Comparison of ENCODE assay signal across 17 cellular contexts in the genomic region with DNA sequence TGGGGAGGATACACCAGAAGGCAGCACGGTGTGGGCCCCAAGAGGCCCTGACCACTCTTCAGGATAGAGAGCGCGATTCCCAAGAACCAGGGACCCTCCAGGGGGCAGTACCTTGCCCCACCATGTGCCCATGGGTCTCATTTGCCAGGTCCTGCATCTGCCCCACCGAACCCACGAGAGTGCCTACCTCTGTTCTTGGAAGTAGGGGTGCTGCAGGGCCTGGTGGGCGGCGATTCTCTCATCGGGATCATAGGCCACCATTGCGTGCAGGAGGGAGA.
DNase-seq lines count a peak whose midpoint lies in the region; ATAC-seq and TF ChIP-seq lines count a peak whose summit lies in the region.
"Had no signal": no experiment of that assay in that cellular context is flagged by ENCODE, and none has a peak within 500 bp of the region (broad histone marks: within the 10 kb centered on the region; RNA-seq: fewer than 3 reads in every experiment).

No MANE protein-coding gene starts in this region.

- H4K20me1 ChIP-seq in osteoblast (ENCODE audit: insufficient read depth, low read length): peaks cover 37% of the 10 kb centered on the region
- H4K20me1 ChIP-seq: BLaER1 had no signal

- H3K9me3 ChIP-seq in osteoblast (ENCODE audit: low read depth, low read length): no peaks in the 10 kb centered on the region
- H3K9me3 ChIP-seq: A549, BLaER1, Caco-2 had no signal

- H3K4me3 Mint-ChIP-seq in activated T-cell treated with anti-CD3 and anti-CD28 coated beads, Interleukin-2, amount 50 U/mL, for 4 hours: no peak overlapping the region
- H3K4me3 Mint-ChIP-seq: CD8-positive, alpha-beta memory T cell; HFFc6 had no signal

- no peak for ATAC-seq in activated T-cell treated with anti-CD3 and anti-CD28 coated beads, Interleukin-2, amount 50 U/mL, for 4 hours
- ATAC-seq in GM21825 (IDR thresholded peaks at IDR 0.05; ENCODE audit: unreplicated experiment): no peak
- ATAC-seq: A549, HepG2 had no signal

- H3K79me2 ChIP-seq in osteoblast (ENCODE audit: insufficient read depth, low read length): peaks cover 87% of the 10 kb centered on the region

- H3K4me1 Mint-ChIP-seq in activated T-cell treated with anti-CD3 and anti-CD28 coated beads, Interleukin-2, amount 50 U/mL, for 4 hours (ENCODE audit: low read depth): no peaks in the 10 kb centered on the region
- H3K4me1 Mint-ChIP-seq: CD8-positive, alpha-beta memory T cell had no signal

- H3K27me3 ChIP-seq in H7 (ENCODE audit: control insufficient read depth, insufficient read depth, low read length): no peaks in the 10 kb centered on the region
- H3K27me3 ChIP-seq in osteoblast (ENCODE audit: insufficient read depth, low read length): no peaks in the 10 kb centered on the region
- H3K27me3 ChIP-seq: BLaER1 had no signal

- H3K36me3 ChIP-seq in H7 (replicated peaks; ENCODE audit: control insufficient read depth, insufficient read depth, low read length) (no peaks in the 10 kb centered on the region), osteoblast (ENCODE audit: insufficient read depth, low read length) (peaks cover 99% of the 10 kb centered on the region)
- H3K36me3 ChIP-seq: BLaER1 had no signal

- no peaks in the 10 kb centered on the region for H3K36me3 Mint-ChIP-seq in activated T-cell treated with anti-CD3 and anti-CD28 coated beads, Interleukin-2, amount 50 U/mL, for 4 hours (ENCODE audit: insufficient read depth)
- H3K36me3 Mint-ChIP-seq: CD8-positive, alpha-beta memory T cell had no signal

- CTCF ChIA-PET in RWPE1 (lab: Yijun Ruan, JAX): interaction anchor here (0.9 kb wide), 1 partner anchor 84 kb away, joined by 4 read pairs; no protein-coding TSS in a partner anchor

- DNase-seq in H7 (peak; percentile 51), RWPE1 (ENCODE audit: low spot score) (no peak), osteoblast (ENCODE audit: insufficient read length, low spot score, missing footprints) (no peak), NCI-H2171 treated with DMSO at 0.1 percent for 48 hours (lab: John Stamatoyannopoulos, UW) (no peak), amygdala (lab: John Stamatoyannopoulos, UW) (no peak)
- no peak for DNase-seq in activated T-cell treated with anti-CD3 and anti-CD28 coated beads, Interleukin-2, amount 50 U/mL, for 4 hours
- DNase-seq: Caco-2; CD8-positive, alpha-beta memory T cell; DND-41; GF-D8; HCEC 1CT; HFFc6 had no signal

- no peak for TF ChIP-seq CTCF in RWPE1 (conservative IDR thresholded peaks at IDR 0.05; ENCODE audit: low read depth)
- no peak for TF ChIP-seq CTCF in osteoblast (IDR thresholded peaks at IDR 0.05; ENCODE audit: extremely low read depth, low read depth, low read length)

- peak overlapping the region; percentile 5; the same call in 1 of the 2 replicates for H3K27ac ChIP-seq in RWPE1
- H3K27ac ChIP-seq in cingulate gyrus (ENCODE audit: low read depth, low read length): peak overlapping the region; percentile 31
- H3K27ac ChIP-seq in osteoblast (ENCODE audit: low read depth, low read length): peak overlapping the region; percentile 96
- H3K27ac ChIP-seq: A549, BLaER1 had no signal

- peaks cover 34% of the 10 kb centered on the region for H3K4me1 ChIP-seq in osteoblast (ENCODE audit: insufficient read depth, low read length)
- H3K4me1 ChIP-seq: Caco-2 had no signal

- POLR2A ChIA-PET in RWPE1 (lab: Yijun Ruan, JAX; ENCODE audit: low non-redundant PET): no interaction called here

- no peaks in the 10 kb centered on the region for H3K9me3 Mint-ChIP-seq in activated T-cell treated with anti-CD3 and anti-CD28 coated beads, Interleukin-2, amount 50 U/mL, for 4 hours
- H3K9me3 Mint-ChIP-seq: CD8-positive, alpha-beta memory T cell; HFFc6 had no signal

- no peaks in the 10 kb centered on the region for H3K27me3 Mint-ChIP-seq in activated T-cell treated with anti-CD3 and anti-CD28 coated beads, Interleukin-2, amount 50 U/mL, for 4 hours (ENCODE audit: low read depth)

- H3K4me2 ChIP-seq in osteoblast (ENCODE audit: insufficient read depth, low read length): no peak overlapping the region
- H3K4me2 ChIP-seq: A549, BLaER1 had no signal

- H3K4me3 ChIP-seq in H7 (ENCODE audit: insufficient read depth, low read depth, low read length) (no peak overlapping the region), osteoblast (ENCODE audit: insufficient read depth, low read length) (no peak overlapping the region)
- H3K4me3 ChIP-seq: A549, BLaER1 had no signal

- H2AFZ ChIP-seq in osteoblast (ENCODE audit: low read length): no peak overlapping the region

Comparison
In these comparisons a context has a peak if more than half of its experiments do, and no peak if none do; other contexts are left out.
1. H3K27ac ChIP-seq: peak in every context shown above with its lines; median percentile 96 in osteoblast; 31 in cingulate gyrus; 5 in RWPE1.